1 cellular context compared by ENCODE assay signal in the genomic region with DNA sequence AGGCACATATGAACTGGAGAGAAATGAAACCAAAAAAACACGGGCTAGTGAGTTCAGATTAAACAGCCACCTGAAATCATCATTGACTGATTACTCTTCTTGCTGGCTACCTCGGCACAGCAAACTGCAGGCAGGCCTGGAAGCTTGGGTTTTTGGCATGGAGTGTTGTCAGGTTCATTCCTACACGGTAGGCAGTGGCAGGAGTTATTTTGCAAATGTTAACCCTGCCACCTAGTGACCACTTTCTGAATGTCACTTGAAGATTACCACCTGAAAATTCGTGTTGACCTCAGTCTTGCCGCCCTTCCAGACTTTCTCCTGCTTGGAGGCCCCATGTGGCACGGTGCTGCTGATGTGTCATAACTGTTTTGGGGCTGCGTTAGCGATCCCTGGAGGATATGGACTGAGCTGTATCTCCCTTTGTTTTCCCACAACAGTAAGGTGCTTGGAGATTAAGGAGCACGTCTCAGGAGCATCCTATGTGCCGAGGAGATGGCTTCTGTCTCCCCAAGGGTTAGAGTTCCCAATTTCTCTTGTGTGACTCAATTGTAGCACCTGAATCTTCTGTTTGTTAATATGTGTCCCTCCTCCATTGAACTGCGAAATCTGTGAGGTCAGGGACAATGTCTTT.
TF ChIP-seq lines count a peak whose summit lies in the region.

No MANE protein-coding gene starts in this region.

TF ChIP-seq in H1, 55 proteins besides CTCF, POLR2A, EP300 and RAD21:
- no peak for TF ChIP-seq POU5F1 (IDR thresholded peaks at IDR 0.05; ENCODE audit: low read depth, low read length)
- no peak for TF ChIP-seq TEAD4 (IDR thresholded peaks at IDR 0.05; ENCODE audit: low read depth, low read length)
- TF ChIP-seq SIX5 (IDR thresholded peaks at IDR 0.05; ENCODE audit: low read depth, low read length) = no peak
- no peak for TF ChIP-seq SAP30 (IDR thresholded peaks at IDR 0.05; ENCODE audit: insufficient read depth, insufficient replicate concordance, low read length)
- no peak for TF ChIP-seq CBX5 (IDR thresholded peaks at IDR 0.05; ENCODE audit: low read depth, low read length)
- TF ChIP-seq RBBP5 (IDR thresholded peaks at IDR 0.05; ENCODE audit: borderline replicate concordance, low read depth, low read length) = no peak
- TF ChIP-seq, protein P1, sequence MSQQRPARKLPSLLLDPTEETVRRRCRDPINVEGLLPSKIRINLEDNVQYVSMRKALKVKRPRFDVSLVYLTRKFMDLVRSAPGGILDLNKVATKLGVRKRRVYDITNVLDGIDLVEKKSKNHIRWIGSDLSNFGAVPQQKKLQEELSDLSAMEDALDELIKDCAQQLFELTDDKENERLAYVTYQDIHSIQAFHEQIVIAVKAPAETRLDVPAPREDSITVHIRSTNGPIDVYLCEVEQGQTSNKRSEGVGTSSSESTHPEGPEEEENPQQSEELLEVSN (IDR thresholded peaks at IDR 0.05) = 0 out of 2 replicates have a peak, but pooled peaks have one; percentile 22
- no peak for TF ChIP-seq TAF1 (IDR thresholded peaks at IDR 0.05; ENCODE audit: low read depth, low read length)
- no peak for TF ChIP-seq SRF (IDR thresholded peaks at IDR 0.05; ENCODE audit: low read depth, low read length)
- TF ChIP-seq YY1 (IDR thresholded peaks at IDR 0.05; ENCODE audit: low read depth, low read length) = 0 out of 2 replicates have a peak, but pooled peaks have one; percentile 10
- TF ChIP-seq CHD2 (IDR thresholded peaks at IDR 0.05; ENCODE audit: low read length) = no peak
- TF ChIP-seq CEBPB (IDR thresholded peaks at IDR 0.05; ENCODE audit: low read depth, low read length) = peak; percentile 5; the same call in 1 of the 2 replicates
- no peak for TF ChIP-seq JUND (IDR thresholded peaks at IDR 0.05; ENCODE audit: low read length)
